In genomic region chr12:130761537-130762318, GRCh38 we compare ENCODE assay signal across 8 cellular contexts. TPM values are rescaled to one million over a fixed set of nuclear protein-coding genes. Genes with fewer than 3 reads are reported as not detected.
DNase-seq lines count a peak whose midpoint lies in the region; ATAC-seq, FAIRE-seq and TF ChIP-seq lines count a peak whose summit lies in the region.

No MANE protein-coding gene starts in this region.

- FAIRE-seq in urothelium cell line (lab: Jason Lieb, UNC): no peak

- no peaks in the 10 kb centered on the region for H3K36me3 ChIP-seq in OCI-LY1 (ENCODE audit: insufficient read depth, low read length)
- H3K36me3 ChIP-seq in parathyroid adenoma (ENCODE audit: control insufficient read depth, insufficient read depth, low read length): no peaks in the 10 kb centered on the region

- H3F3A ChIP-seq in OCI-LY1 (ENCODE audit: insufficient read depth, low read length): no peaks in the 10 kb centered on the region

- no peak overlapping the region for H3K9ac ChIP-seq in OCI-LY1 (ENCODE audit: low read length)
- no peak overlapping the region for H3K9ac ChIP-seq in parathyroid adenoma

- no peaks in the 10 kb centered on the region for H3K9me2 ChIP-seq in OCI-LY1 (ENCODE audit: low read depth, low read length)

- peak overlapping the region; percentile 32 for H3K4me3 ChIP-seq in OCI-LY1 (ENCODE audit: low read depth, low read length, poor library complexity, severe bottlenecking)
- H3K4me3 ChIP-seq in fibroblast of villous mesenchyme (ENCODE audit: low read depth, low read length): no peak overlapping the region
- H3K4me3 ChIP-seq in parathyroid adenoma (ENCODE audit: low read depth, low read length): no peak overlapping the region

- no peaks in the 10 kb centered on the region for H4K20me1 ChIP-seq in OCI-LY1 (ENCODE audit: insufficient read depth, low read length)

- H3K27me3 ChIP-seq in OCI-LY1 (ENCODE audit: insufficient read depth, low read length) (no peaks in the 10 kb centered on the region), parathyroid adenoma (ENCODE audit: control insufficient read depth, insufficient read depth, low read length) (no peaks in the 10 kb centered on the region)

- H3K4me2 ChIP-seq in OCI-LY1 (ENCODE audit: low read length): peak overlapping the region; percentile 50; the same call in 1 of the 2 replicates
- H3K4me2 ChIP-seq in parathyroid adenoma (ENCODE audit: low read length): no peak overlapping the region

- H3K27ac ChIP-seq in OCI-LY1 (ENCODE audit: low read depth, low read length, poor library complexity, severe bottlenecking): no peak overlapping the region
- no peak overlapping the region for H3K27ac ChIP-seq in parathyroid adenoma

- H3K79me2 ChIP-seq in OCI-LY1 (ENCODE audit: insufficient read depth, low read length): no peaks in the 10 kb centered on the region
- no peaks in the 10 kb centered on the region for H3K79me2 ChIP-seq in parathyroid adenoma

- DNase-seq in NCI-H2029 (lab: John Stamatoyannopoulos, UW) (peak; percentile 21), NCI-H2029 treated with DMSO at 0.1 percent for 48 hours (lab: John Stamatoyannopoulos, UW) (no peak), fibroblast of villous mesenchyme (ENCODE audit: low read depth) (peak; percentile 32), urothelium cell line (ENCODE audit: low spot score) (peak; percentile 51)
- DNase-seq in activated T-cell treated with anti-CD3 and anti-CD28 coated beads, Interleukin-2, amount 50 U/mL, for 48 hours: peak; percentile 70 to 78

- H3K4me1 ChIP-seq in OCI-LY1 (ENCODE audit: insufficient read depth, low read length, severe bottlenecking) (peaks cover 4% of the 10 kb centered on the region), parathyroid adenoma (no peaks in the 10 kb centered on the region)

- peak; percentile 66 for TF ChIP-seq CTCF in OCI-LY1 (IDR thresholded peaks at IDR 0.05; ENCODE audit: low read length)
- TF ChIP-seq CTCF in fibroblast of villous mesenchyme (IDR thresholded peaks at IDR 0.05; ENCODE audit: insufficient read depth, low read depth, low read length): peak; percentile 50
- TF ChIP-seq CTCF in parathyroid adenoma (IDR thresholded peaks at IDR 0.05): peak; percentile 61

- H3K9me3 ChIP-seq in OCI-LY1 (ENCODE audit: low read length) (no peaks in the 10 kb centered on the region), parathyroid adenoma (ENCODE audit: control insufficient read depth, low read length) (no peaks in the 10 kb centered on the region)

- peak; percentile 61 for ATAC-seq in HG02885 (IDR thresholded peaks at IDR 0.05; ENCODE audit: poor library complexity, unreplicated experiment)

- H2AFZ ChIP-seq in OCI-LY1 (ENCODE audit: low read length): no peak overlapping the region
- no peak overlapping the region for H2AFZ ChIP-seq in parathyroid adenoma

RNA-seq across cellular contexts. Expression of gene RIMBP2, which starts 45.6 kb away (rescaled TPM):
- total RNA-seq in fibroblast of villous mesenchyme: not detected in 2 replicates
